Comparison of ENCODE assay signal across 1 cellular context in genomic region chr1:16257968-16258367, GRCh38.
TF ChIP-seq lines count a peak whose summit lies in the region.

No MANE protein-coding gene starts in this region.

TF ChIP-seq in HepG2, 621 proteins besides CTCF, POLR2A, EP300 and RAD21:
- TF ChIP-seq ZUFSP (CRISPR knock-in tag; IDR thresholded peaks at IDR 0.05; ENCODE audit: borderline replicate concordance) (no peak), SUZ12 (IDR thresholded peaks at IDR 0.05; ENCODE audit: low read depth, low read length) (no peak), TGIF2 (CRISPR knock-in tag; IDR thresholded peaks at IDR 0.05) (no peak), ZNF263 (CRISPR knock-in tag; IDR thresholded peaks at IDR 0.05) (no peak), CHCHD3 (CRISPR knock-in tag; IDR thresholded peaks at IDR 0.05) (no peak), ZNF614 (CRISPR knock-in tag; IDR thresholded peaks at IDR 0.05; ENCODE audit: borderline replicate concordance) (no peak), ZNF124 (CRISPR knock-in tag; IDR thresholded peaks at IDR 0.05) (no peak), FOXP4 (CRISPR knock-in tag; IDR thresholded peaks at IDR 0.05) (no peak), MBD4 (IDR thresholded peaks at IDR 0.05; ENCODE audit: borderline replicate concordance, low read length) (no peak), GFI1 (CRISPR knock-in tag; IDR thresholded peaks at IDR 0.05; ENCODE audit: borderline replicate concordance) (no peak), ZSCAN29 (CRISPR knock-in tag; conservative IDR thresholded peaks at IDR 0.05) (no peak), RAD51 (IDR thresholded peaks at IDR 0.05; ENCODE audit: borderline replicate concordance) (no peak), ZNF597 (CRISPR knock-in tag; IDR thresholded peaks at IDR 0.05) (no peak)
TF ChIP-seq in HepG2: peak in this region for 0.
